ENCODE assay signal across 22 cellular contexts in the genomic region with DNA sequence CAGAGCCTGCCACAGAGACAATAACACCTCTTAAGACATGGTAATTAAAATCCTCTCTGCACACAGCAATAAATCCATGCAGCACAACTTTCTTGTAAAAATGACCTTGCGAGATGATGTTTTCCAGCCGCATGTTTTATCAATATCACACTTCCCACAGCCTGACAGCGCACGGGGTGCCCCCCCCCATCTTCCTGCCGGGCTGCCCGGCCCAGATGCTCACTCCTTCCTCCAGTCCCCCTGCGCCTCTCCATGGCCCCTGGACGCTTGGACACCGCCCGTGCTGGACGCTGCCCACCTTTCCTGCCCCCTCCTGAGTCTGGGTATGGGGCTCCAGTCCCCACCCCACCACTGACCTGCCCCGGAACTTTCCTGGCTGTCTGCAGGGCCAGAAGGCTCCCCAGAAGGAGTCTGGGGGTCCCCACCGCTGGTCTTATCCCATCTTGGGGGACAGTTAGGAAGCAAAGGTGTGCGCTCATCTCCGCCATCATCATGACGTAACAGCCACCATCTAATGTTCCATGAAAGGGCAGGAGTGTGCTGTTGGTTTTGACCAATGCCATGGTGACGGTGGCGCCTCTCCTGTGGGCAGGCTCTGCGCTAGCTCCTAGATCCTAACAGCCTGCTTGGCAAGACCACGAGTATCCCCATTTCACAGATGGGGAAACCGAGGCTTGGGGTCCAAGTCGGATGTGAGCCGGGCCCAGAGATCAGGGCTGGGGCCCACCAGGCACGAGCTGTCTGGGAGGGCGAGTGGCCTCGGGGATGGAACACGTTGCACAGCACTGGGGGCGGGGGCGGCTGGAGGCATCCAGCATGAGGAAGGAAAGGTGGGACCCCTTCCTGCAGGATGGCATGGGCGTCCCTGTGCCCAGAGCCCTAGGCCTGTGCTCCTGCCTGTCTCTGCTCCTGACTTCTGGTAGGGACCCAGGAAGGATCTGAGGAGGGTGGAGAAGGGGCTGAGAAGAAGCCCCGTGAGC.
DNase-seq lines count a peak whose midpoint lies in the region; ATAC-seq, FAIRE-seq and TF ChIP-seq lines count a peak whose summit lies in the region.
"Had no signal": no experiment of that assay in that cellular context is flagged by ENCODE, and none has a peak within 500 bp of the region (broad histone marks: within the 10 kb centered on the region; RNA-seq: fewer than 3 reads in every experiment).

No MANE protein-coding gene starts in this region.

- H3K4me2 ChIP-seq in H9 (ENCODE audit: insufficient read depth, insufficient read length, low read length): no peak overlapping the region
- no peak overlapping the region for H3K4me2 ChIP-seq in HepG2 (ENCODE audit: low read depth, low read length)
- H3K4me2 ChIP-seq: KMS-11, SK-N-SH had no signal

- peak overlapping the region; percentile 57 for H4K5ac ChIP-seq in H9 (ENCODE audit: insufficient read length, low read depth, low read length)

- no peaks in the 10 kb centered on the region for H3K79me1 ChIP-seq in H9 (ENCODE audit: insufficient read depth, low read depth, low read length, poor library complexity, severe bottlenecking)

- H3T11ph ChIP-seq in H9 (ENCODE audit: low read length): no peak overlapping the region

- no peak overlapping the region for H3K18ac ChIP-seq in H9 (ENCODE audit: insufficient read length, low read depth, low read length)

- no peak overlapping the region for H3K14ac ChIP-seq in H9 (ENCODE audit: insufficient read depth, low read length)

- H4K20me1 ChIP-seq in H9 (ENCODE audit: control insufficient read depth, insufficient read depth, insufficient read length) (no peaks in the 10 kb centered on the region), HepG2 (ENCODE audit: insufficient read depth, low read length) (no peaks in the 10 kb centered on the region)

- H2BK12ac ChIP-seq in H9 (ENCODE audit: insufficient read length, low read depth, low read length): no peak overlapping the region

- H3K23ac ChIP-seq in H9 (ENCODE audit: insufficient read length, low read depth, low read length): no peak overlapping the region

- no peaks in the 10 kb centered on the region for H3K79me2 ChIP-seq in H9 (ENCODE audit: insufficient read depth, low read length)
- no peaks in the 10 kb centered on the region for H3K79me2 ChIP-seq in HepG2 (ENCODE audit: insufficient read depth, low read length)

- no peaks in the 10 kb centered on the region for H3K23me2 ChIP-seq in H9 (ENCODE audit: insufficient read length, low read depth, low read length, poor library complexity, severe bottlenecking)

- H3K4me3 Mint-ChIP-seq in H9: no peak overlapping the region
- H3K4me3 Mint-ChIP-seq: activated naive CD4-positive, alpha-beta T cell treated with anti-CD3 and anti-CD28 coated beads, Interleukin-2, amount 50 U/mL, for 24 hours; CD4-positive, alpha-beta memory T cell; immature natural killer cell; T-helper 2 cell treated with Interferon-gamma antibody and Interleukin-4, amounts not matched to agents 5 μg/mL and 100 μg/mL, for 36 hours had no signal

- H2BK5ac ChIP-seq in H9 (ENCODE audit: insufficient read length, low read length): no peak overlapping the region

- no peak overlapping the region for H4K91ac ChIP-seq in H9 (ENCODE audit: insufficient read length, low read depth, low read length)

- ATAC-seq in HepG2: no peak
- ATAC-seq: HCT116 had no signal

- H3K9ac ChIP-seq in H9 (ENCODE audit: extremely low read depth, insufficient read length, low read length) (no peak overlapping the region), HepG2 (ENCODE audit: insufficient read depth, low read depth, low read length) (no peak overlapping the region)
- H3K9ac ChIP-seq: KMS-11, SK-N-SH had no signal

- no peak for TF ChIP-seq EP300 in HepG2 (IDR thresholded peaks at IDR 0.05; ENCODE audit: low read depth in 2 of 2, low read length in 2 of 2)
- no peak for TF ChIP-seq EP300 in HepG2 (CRISPR knock-in tag; IDR thresholded peaks at IDR 0.05; ENCODE audit: borderline replicate concordance)
- TF ChIP-seq EP300 in sigmoid colon (IDR thresholded peaks at IDR 0.05): no peak

- H4K8ac ChIP-seq in H9 (replicated peaks; ENCODE audit: insufficient read length, low read depth, low read length): no peak overlapping the region

- H2AK5ac ChIP-seq in H9 (ENCODE audit: insufficient read length, low read length): no peak overlapping the region

- no peak overlapping the region for H2BK20ac ChIP-seq in H9 (ENCODE audit: low read depth, low read length, poor library complexity, severe bottlenecking)

- H2BK120ac ChIP-seq in H9 (ENCODE audit: low read depth, low read length, poor library complexity, severe bottlenecking): no peak overlapping the region

- TF ChIP-seq RAD21 in HepG2 (CRISPR knock-in tag; IDR thresholded peaks at IDR 0.05): no peak

- TF ChIP-seq POLR2A in HepG2 (IDR thresholded peaks at IDR 0.05; ENCODE audit: insufficient read depth in 1 of 2, low read depth in 2 of 2, low read length in 2 of 2): no peak
- no peak for TF ChIP-seq POLR2A in sigmoid colon (IDR thresholded peaks at IDR 0.05)

- H3K4me3 ChIP-seq in coronary artery: no peak overlapping the region
- H3K4me3 ChIP-seq in HepG2 (replicated peaks in 1 of 3; ENCODE audit: insufficient read depth in 1 of 3, low read depth in 2 of 3, low read length in 3 of 3): no peak overlapping the region
- no peak overlapping the region for H3K4me3 ChIP-seq in sigmoid colon
- H3K4me3 ChIP-seq: ascending aorta, uterus had no signal

- DNase-seq in H9: peak; percentile 10
- peak; percentile 66 for DNase-seq in coronary artery (ENCODE audit: low spot score)
- DNase-seq in HepG2 (ENCODE audit: low spot score): no peak
- DNase-seq in sigmoid colon: peak; percentile 65
- DNase-seq in activated CD4-positive, alpha-beta T cell treated with anti-CD3 and anti-CD28 coated beads for 4 hours: no peak
- DNase-seq in activated gamma-delta T cell (lab: John Stamatoyannopoulos, UW): no peak
- DNase-seq in activated CD4-positive, CD25-positive, alpha-beta regulatory T cell (lab: John Stamatoyannopoulos, UW): no peak
- DNase-seq: activated CD4-positive, alpha-beta T cell treated with anti-CD3 and anti-CD28 coated beads, Interleukin-2, amount 50 U/mL, for 48 hours; CD4-positive, alpha-beta memory T cell; DMS153; immature natural killer cell; NCI-H1694; NCI-H2171; NCI-H526; nucleus accumbens; SK-N-SH had no signal

- WGBS in H9 (ENCODE audit: extremely low coverage, insufficient read length, low lambda C conversion rate): no CpG with 5 or more reads among the region's 31 CpGs
- 7% methylated on average over 13 of the region's 31 CpGs for WGBS in HepG2 (ENCODE audit: low lambda C conversion rate)
- 62% methylated on average over 31 of the region's 31 CpGs for WGBS in sigmoid colon, 2 donors

- no peaks in the 10 kb centered on the region for H3K9me3 Mint-ChIP-seq in H9
- H3K9me3 Mint-ChIP-seq: activated naive CD4-positive, alpha-beta T cell treated with anti-CD3 and anti-CD28 coated beads, Interleukin-2, amount 50 U/mL, for 24 hours; CD4-positive, alpha-beta memory T cell; immature natural killer cell; T-helper 2 cell treated with Interferon-gamma antibody and Interleukin-4, amounts not matched to agents 5 μg/mL and 100 μg/mL, for 36 hours had no signal

- POLR2A ChIA-PET in HepG2 (lab: Yijun Ruan, JAX): no interaction called here

- H3K4ac ChIP-seq in H9 (ENCODE audit: low read depth, low read length): no peak overlapping the region

- H3K4me1 ChIP-seq in H9 (ENCODE audit: insufficient read depth, low read length) (no peaks in the 10 kb centered on the region), HepG2 (ENCODE audit: insufficient read depth, low read length) (no peaks in the 10 kb centered on the region), sigmoid colon (peaks cover 0 to 35% (median 19%) of the 10 kb centered on the region in 4 donors)
- H3K4me1 ChIP-seq: ascending aorta, uterus had no signal

- H3K36me3 ChIP-seq in HepG2 (replicated peaks in 1 of 2; ENCODE audit: control insufficient read depth in 1 of 2, insufficient read depth in 2 of 2, low read length in 2 of 2) (no peaks in the 10 kb centered on the region), sigmoid colon (no peaks in the 10 kb centered on the region)
- H3K36me3 ChIP-seq: ascending aorta, uterus had no signal

- BruUV-seq in HepG2 (replicated peaks; lab: Mats Ljungman, UMichigan): no TSS peak

- H3K9me3 ChIP-seq in H9 (ENCODE audit: control insufficient read depth, low read depth, low read length) (no peaks in the 10 kb centered on the region), HepG2 (ENCODE audit: low read length) (no peaks in the 10 kb centered on the region), sigmoid colon (no peaks in the 10 kb centered on the region)
- H3K9me3 ChIP-seq: ascending aorta, SK-N-SH, uterus had no signal

- H3K27me3 ChIP-seq in H9 (ENCODE audit: insufficient read depth, low read length) (no peaks in the 10 kb centered on the region), HepG2 (ENCODE audit: control insufficient read depth in 1 of 2, insufficient read depth in 2 of 2, low read length in 2 of 2) (peaks cover 10 to 50% of the 10 kb centered on the region in 2 experiments; a peak in 4 of 5 replicates), sigmoid colon (peaks cover 0 to 38% (median 0%) of the 10 kb centered on the region in 3 donors)
- H3K27me3 ChIP-seq: ascending aorta, uterus had no signal

- no peak overlapping the region for H3K27ac Mint-ChIP-seq in H9
- H3K27ac Mint-ChIP-seq: activated naive CD4-positive, alpha-beta T cell treated with anti-CD3 and anti-CD28 coated beads, Interleukin-2, amount 50 U/mL, for 24 hours; CD4-positive, alpha-beta memory T cell; T-helper 2 cell treated with Interferon-gamma antibody and Interleukin-4, amounts not matched to agents 5 μg/mL and 100 μg/mL, for 36 hours had no signal

- no peak overlapping the region for H3K56ac ChIP-seq in H9 (ENCODE audit: insufficient read length, low read depth, low read length)

- no peak for FAIRE-seq in HepG2 (lab: Jason Lieb, UNC)

- no peak overlapping the region for H2AFZ ChIP-seq in H9 (ENCODE audit: low read length)
- no peak overlapping the region for H2AFZ ChIP-seq in HepG2 (ENCODE audit: low read length)

- H3K27ac ChIP-seq in H9 (ENCODE audit: insufficient read length, low read depth, low read length) (no peak overlapping the region), coronary artery (no peak overlapping the region), HepG2 (ENCODE audit: extremely low read length, insufficient read depth, low read length) (no peak overlapping the region), sigmoid colon (no peak overlapping the region)
- H3K27ac ChIP-seq: ascending aorta, KMS-11, uterus had no signal

- no peaks in the 10 kb centered on the region for H3K4me1 Mint-ChIP-seq in H9
- H3K4me1 Mint-ChIP-seq: activated naive CD4-positive, alpha-beta T cell treated with anti-CD3 and anti-CD28 coated beads, Interleukin-2, amount 50 U/mL, for 24 hours; immature natural killer cell had no signal

- CTCF ChIA-PET in HepG2 (lab: Yijun Ruan, JAX; ENCODE audit: low intra/inter-chr PET ratio, low total read pairs): no interaction called here

- H3K27me3 Mint-ChIP-seq in H9 (ENCODE audit: low read depth): no peaks in the 10 kb centered on the region; the same call in 1 of the 2 replicates

- in situ Hi-C loops in HepG2 (cut with HindIII; ENCODE audit: extremely low pct_ligation_motif_present, low pct_unique_long_range_greater_than_20kb): no loop called here

- no peaks in the 10 kb centered on the region for H3K36me3 Mint-ChIP-seq in H9 (ENCODE audit: insufficient read depth in 1 of 3, low read depth in 3 of 3)
- H3K36me3 Mint-ChIP-seq: activated naive CD4-positive, alpha-beta T cell treated with anti-CD3 and anti-CD28 coated beads, Interleukin-2, amount 50 U/mL, for 24 hours; CD4-positive, alpha-beta memory T cell; immature natural killer cell had no signal

- intact Hi-C loops in HepG2 (cut with micrococcal nuclease; ENCODE audit: unreplicated experiment): no loop called here
- intact Hi-C loops in sigmoid colon (cut with DNase I): loop anchor here (10.0 kb wide), 1 partner anchor 103 kb away; no protein-coding TSS in a partner anchor

- no peak overlapping the region for H2BK15ac ChIP-seq in H9 (ENCODE audit: low read depth, low read length)

- TF ChIP-seq CTCF in H9 (conservative IDR thresholded peaks at IDR 0.05) (no peak), coronary artery (IDR thresholded peaks at IDR 0.05) (no peak), HepG2 (CRISPR knock-in tag; IDR thresholded peaks at IDR 0.05) (no peak), sigmoid colon (IDR thresholded peaks at IDR 0.05) (no peak)

Comparison
In these comparisons a context has a peak if more than half of its experiments do, and no peak if none do; other contexts are left out.
1. DNase-seq: peak in H9 (single experiment), coronary artery (single experiment) and sigmoid colon (single experiment); none in HepG2 (single experiment), activated CD4-positive, alpha-beta T cell treated with anti-CD3 and anti-CD28 coated beads for 4 hours (0 of 2), activated gamma-delta T cell (single experiment) and activated CD4-positive, CD25-positive, alpha-beta regulatory T cell (0 of 4).